18 cellular contexts compared by ENCODE assay signal in genomic region chr10:83925133-83925532, GRCh38.
DNase-seq lines count a peak whose midpoint lies in the region; ATAC-seq and TF ChIP-seq lines count a peak whose summit lies in the region.
"Had no signal": no experiment of that assay in that cellular context is flagged by ENCODE, and none has a peak within 500 bp of the region (broad histone marks: within the 10 kb centered on the region; RNA-seq: fewer than 3 reads in every experiment).

No MANE protein-coding gene starts in this region.

- H3K27ac Mint-ChIP-seq in endodermal cell = no peak overlapping the region
- H3K27ac Mint-ChIP-seq: CD8-positive, alpha-beta memory T cell; HFFc6 had no signal

- DNase-seq in NCI-H146 (lab: John Stamatoyannopoulos, UW) (peak; percentile 6), NCI-H146 treated with DMSO at 0.1 percent for 48 hours (lab: John Stamatoyannopoulos, UW; ENCODE audit: unreplicated experiment) (no peak), endodermal cell (peak; percentile 77), iPS DF 6.9 (ENCODE audit: low read depth, low spot score) (peak; percentile 37), mucosa of gallbladder (ENCODE audit: low spot score) (no peak), SIG-M5 (lab: John Stamatoyannopoulos, UW) (no peak), omental fat pad (ENCODE audit: low spot score) (no peak), tibial artery (no peak)
- DNase-seq: AML-193; Caco-2; CD8-positive, alpha-beta memory T cell; DND-41; GF-D8; GM23248; HCEC 1CT; HFFc6 had no signal

- no peak for ATAC-seq in omental fat pad (ENCODE audit: low FRiP score)

- no peaks in the 10 kb centered on the region for H3K36me3 Mint-ChIP-seq in endodermal cell (ENCODE audit: low read depth)
- H3K36me3 Mint-ChIP-seq: CD8-positive, alpha-beta memory T cell had no signal

- no peak overlapping the region for H3K9ac ChIP-seq in endodermal cell (ENCODE audit: extremely low read depth, low read length, poor library complexity, severe bottlenecking)
- H3K9ac ChIP-seq: BLaER1, GM23248 had no signal

- H3K36me3 ChIP-seq in endodermal cell (ENCODE audit: control insufficient read depth, insufficient read depth, low read length) = no peaks in the 10 kb centered on the region
- no peaks in the 10 kb centered on the region for H3K36me3 ChIP-seq in iPS DF 6.9 (ENCODE audit: control insufficient read depth, insufficient read depth, low read length)
- H3K36me3 ChIP-seq in tibial artery = no peaks in the 10 kb centered on the region
- H3K36me3 ChIP-seq: BLaER1 had no signal

- intact Hi-C loops in tibial artery (cut with DNase I; ENCODE audit: low total_unique reads) = no loop called here

- H3K27me3 ChIP-seq in endodermal cell (ENCODE audit: control insufficient read depth, insufficient read depth, low read length, poor library complexity, severe bottlenecking) (no peaks in the 10 kb centered on the region), iPS DF 6.9 (ENCODE audit: control insufficient read depth, insufficient read depth, low read length) (no peaks in the 10 kb centered on the region), tibial artery (no peaks in the 10 kb centered on the region)
- H3K27me3 ChIP-seq: BLaER1 had no signal

- TF ChIP-seq CTCF in endodermal cell (conservative IDR thresholded peaks at IDR 0.05) = no peak
- no peak for TF ChIP-seq CTCF in omental fat pad (IDR thresholded peaks at IDR 0.05)
- TF ChIP-seq CTCF in tibial artery (IDR thresholded peaks at IDR 0.05) = no peak

- peaks cover 3% of the 10 kb centered on the region for H3K27me3 Mint-ChIP-seq in endodermal cell (ENCODE audit: insufficient read depth)

- H3K4me3 Mint-ChIP-seq in endodermal cell = no peak overlapping the region
- H3K4me3 Mint-ChIP-seq: CD8-positive, alpha-beta memory T cell; HFFc6 had no signal

- 39 to 40% methylated on average over 5 of the region's 5 CpGs for WGBS in endodermal cell (ENCODE audit: insufficient coverage in 1 of 2, insufficient read length in 1 of 2), 2 experiments
- no CpG with 5 or more reads among the region's 5 CpGs for WGBS in iPS DF 6.9 (ENCODE audit: insufficient coverage, insufficient read length)

- H3K4me1 Mint-ChIP-seq in endodermal cell = peaks cover 8% of the 10 kb centered on the region
- H3K4me1 Mint-ChIP-seq: CD8-positive, alpha-beta memory T cell had no signal

- H3K9me3 ChIP-seq in endodermal cell (ENCODE audit: control insufficient read depth, low read length) (no peaks in the 10 kb centered on the region), iPS DF 6.9 (ENCODE audit: control insufficient read depth, insufficient read depth, low read length) (no peaks in the 10 kb centered on the region), tibial artery (no peaks in the 10 kb centered on the region)
- H3K9me3 ChIP-seq: BLaER1, Caco-2 had no signal

- H3K4me3 ChIP-seq in endodermal cell (ENCODE audit: low read length) = no peak overlapping the region
- no peak overlapping the region for H3K4me3 ChIP-seq in iPS DF 6.9 (ENCODE audit: low read length)
- H3K4me3 ChIP-seq in tibial artery = no peak overlapping the region
- H3K4me3 ChIP-seq: BLaER1, GM23248 had no signal

- no peak overlapping the region for H3K27ac ChIP-seq in endodermal cell (ENCODE audit: low read depth, low read length)
- no peak overlapping the region for H3K27ac ChIP-seq in iPS DF 6.9 (ENCODE audit: low read length)
- H3K27ac ChIP-seq in tibial artery = no peak overlapping the region
- H3K27ac ChIP-seq: 22Rv1, BLaER1, GM23248 had no signal

- H3K4me1 ChIP-seq in endodermal cell (ENCODE audit: control insufficient read depth, insufficient read depth, low read length) (no peaks in the 10 kb centered on the region), iPS DF 6.9 (ENCODE audit: control insufficient read depth, insufficient read depth, low read length) (no peaks in the 10 kb centered on the region), tibial artery (no peaks in the 10 kb centered on the region)
- H3K4me1 ChIP-seq: BLaER1, Caco-2 had no signal

- H3K9me3 Mint-ChIP-seq in endodermal cell = no peaks in the 10 kb centered on the region
- H3K9me3 Mint-ChIP-seq: CD8-positive, alpha-beta memory T cell had no signal

Comparison
In these comparisons a context has a peak if more than half of its experiments do, and no peak if none do; other contexts are left out.
1. DNase-seq: peak in NCI-H146 (single experiment), endodermal cell (single experiment) and iPS DF 6.9 (single experiment); none in NCI-H146 treated with DMSO at 0.1 percent for 48 hours (single experiment), mucosa of gallbladder (single experiment), SIG-M5 (single experiment), omental fat pad (single experiment) and tibial artery (0 of 2).